ENCODE assay signal across 28 cellular contexts in the genomic region with DNA sequence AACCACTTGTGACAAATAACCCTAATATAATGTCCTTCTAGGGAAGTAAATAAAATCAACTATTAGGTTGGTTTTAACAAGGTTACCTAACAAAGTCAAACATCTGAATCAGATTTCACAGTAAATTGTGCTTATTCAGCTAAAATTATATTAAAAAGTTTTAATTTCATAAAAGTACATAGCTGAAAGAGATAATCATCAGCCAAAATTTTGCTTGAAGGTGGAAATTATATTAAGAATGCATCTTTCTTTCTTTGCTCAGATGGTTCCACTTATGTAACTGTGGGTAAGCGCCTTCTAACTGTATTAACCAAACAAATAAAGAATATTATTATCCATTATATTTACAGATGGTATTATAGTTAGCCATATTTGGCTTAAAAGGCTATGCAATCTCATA.
"Had no signal": no experiment of that assay in that cellular context is flagged by ENCODE, and none has a peak within 500 bp of the region (broad histone marks: within the 10 kb centered on the region; RNA-seq: fewer than 3 reads in every experiment).

No MANE protein-coding gene starts in this region.

- DNase-seq: activated CD4-positive, alpha-beta memory T cell treated with anti-CD3 and anti-CD28 coated beads for 36 hours; activated CD4-positive, alpha-beta T cell treated with anti-CD3 and anti-CD28 coated beads for 36 hours; activated CD4-positive, alpha-beta T cell treated with anti-CD3 and anti-CD28 coated beads, Interleukin-2, amount 10 ng/mL, durations not matched to agents 24 days and 14 days; activated CD4-positive, CD25-positive, alpha-beta regulatory T cell; activated CD4-positive, CD25-positive, alpha-beta regulatory T cell treated with anti-CD3 and anti-CD28 coated beads, Interleukin-2, amount 50 U/mL, for 72 hours; activated CD8-positive, alpha-beta memory T cell treated with anti-CD3 and anti-CD28 coated beads, Interleukin-2, amount 10 ng/mL, durations not matched to agents 7 days and 5 days; activated CD8-positive, alpha-beta memory T cell treated with anti-CD3 and anti-CD28 coated beads, Interleukin-2, amount 50 U/mL, for 4 hours; activated CD8-positive, alpha-beta T cell treated with anti-CD3 and anti-CD28 coated beads, Interleukin-2, amount 10 ng/mL, durations not matched to agents 7 days and 5 days; activated effector memory CD4-positive, alpha-beta T cell treated with anti-CD3 and anti-CD28 coated beads, Interleukin-2, amount 50 U/mL, for 16 hours; activated naive CD4-positive, alpha-beta T cell treated with anti-CD3 and anti-CD28 coated beads for 36 hours; activated naive CD8-positive, alpha-beta T cell treated with anti-CD3 and anti-CD28 coated beads for 36 hours; activated naive CD8-positive, alpha-beta T cell treated with anti-CD3 and anti-CD28 coated beads, Interleukin-2, amount 50 U/mL, for 24 hours; activated T-cell treated with anti-CD3 and anti-CD28 coated beads, Interleukin-2, amount 50 U/mL, for 1 hour; activated T-cell treated with anti-CD3 and anti-CD28 coated beads, Interleukin-2, amount 50 U/mL, for 48 hours; adrenal gland; amygdala; aorta; body of pancreas; caudate nucleus; cortex of kidney; dermis blood vessel endothelial cell; effector CD8-positive, alpha-beta T cell; esophagus squamous epithelium; foreskin melanocyte; hippocampal formation; T1000 had no signal

- H3K4me3 ChIP-seq: adrenal gland, body of pancreas, esophagus squamous epithelium, gastroesophageal sphincter had no signal

- H3K27ac ChIP-seq: adrenal gland, body of pancreas, epithelial cell of prostate, esophagus squamous epithelium, gastroesophageal sphincter had no signal

- H3K4me1 ChIP-seq: adrenal gland, body of pancreas, esophagus squamous epithelium, gastroesophageal sphincter had no signal

- ATAC-seq: activated CD4-positive, alpha-beta T cell treated with anti-CD3 and anti-CD28 coated beads for 36 hours; activated CD8-positive, alpha-beta memory T cell treated with anti-CD3 and anti-CD28 coated beads, Interleukin-2, amount 10 ng/mL, durations not matched to agents 7 days and 5 days; activated CD8-positive, alpha-beta T cell treated with anti-CD3 and anti-CD28 coated beads, Interleukin-2, amount 10 ng/mL, durations not matched to agents 7 days and 5 days; activated naive CD8-positive, alpha-beta T cell treated with anti-CD3 and anti-CD28 coated beads, Interleukin-2, amount 50 U/mL, for 24 hours; body of pancreas; gastroesophageal sphincter had no signal

- H3K27me3 ChIP-seq: adrenal gland, body of pancreas, esophagus squamous epithelium, gastroesophageal sphincter had no signal

- H3K36me3 ChIP-seq: esophagus squamous epithelium, gastroesophageal sphincter had no signal

- H3K9me3 ChIP-seq: adrenal gland, body of pancreas had no signal
